Comparison of ENCODE assay signal across 2 cellular contexts in the genomic region with DNA sequence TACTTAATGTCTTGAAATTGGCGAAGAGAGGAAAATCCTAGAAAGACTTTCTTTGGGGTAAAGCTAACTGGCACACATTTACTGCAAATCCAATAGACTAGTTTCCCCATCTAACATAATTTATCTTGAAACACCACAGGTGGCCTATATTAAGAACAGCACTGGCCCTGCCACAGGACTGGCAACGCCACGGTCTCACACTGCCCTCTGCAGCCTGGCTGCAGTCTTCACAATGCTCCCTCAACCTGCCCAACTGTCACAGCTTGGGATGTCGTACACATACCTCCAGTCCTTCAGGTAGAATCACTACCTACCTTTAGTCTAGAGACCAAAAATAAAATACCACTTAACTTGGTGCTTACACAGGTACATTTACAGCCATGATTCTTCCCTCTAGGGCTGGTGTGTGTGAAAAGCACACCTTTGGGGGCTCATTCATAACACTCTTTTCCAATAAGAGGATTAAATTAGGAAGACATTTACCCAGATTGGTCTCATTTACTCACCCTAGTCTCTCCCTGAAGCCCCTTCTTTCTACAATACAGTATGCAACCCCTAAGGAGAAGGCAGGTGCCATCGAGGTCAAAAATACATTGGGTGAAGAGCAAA.
A peak's percentile ranks its signal among the peaks of the same experiment; 100 is the strongest.
TF ChIP-seq lines count a peak whose summit lies in the region.

No MANE protein-coding gene starts in this region.

TF ChIP-seq in SK-N-SH, 30 proteins besides CTCF, POLR2A, EP300 and RAD21 (continues in another document):
- no peak for TF ChIP-seq RXRA (IDR thresholded peaks at IDR 0.05; ENCODE audit: borderline replicate concordance, low read depth)
- TF ChIP-seq YY1 (IDR thresholded peaks at IDR 0.05; ENCODE audit: low read depth): no peak
- TF ChIP-seq, protein P1, sequence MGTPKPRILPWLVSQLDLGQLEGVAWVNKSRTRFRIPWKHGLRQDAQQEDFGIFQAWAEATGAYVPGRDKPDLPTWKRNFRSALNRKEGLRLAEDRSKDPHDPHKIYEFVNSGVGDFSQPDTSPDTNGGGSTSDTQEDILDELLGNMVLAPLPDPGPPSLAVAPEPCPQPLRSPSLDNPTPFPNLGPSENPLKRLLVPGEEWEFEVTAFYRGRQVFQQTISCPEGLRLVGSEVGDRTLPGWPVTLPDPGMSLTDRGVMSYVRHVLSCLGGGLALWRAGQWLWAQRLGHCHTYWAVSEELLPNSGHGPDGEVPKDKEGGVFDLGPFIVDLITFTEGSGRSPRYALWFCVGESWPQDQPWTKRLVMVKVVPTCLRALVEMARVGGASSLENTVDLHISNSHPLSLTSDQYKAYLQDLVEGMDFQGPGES (IDR thresholded peaks at IDR 0.05; ENCODE audit: low read depth, low read length): 0 out of 2 replicates have a peak, but pooled peaks have one; percentile 8
- no peak for TF ChIP-seq SIN3A (IDR thresholded peaks at IDR 0.05; ENCODE audit: borderline replicate concordance, low read depth, low read length)
- no peak for TF ChIP-seq FOXM1 (IDR thresholded peaks at IDR 0.05; ENCODE audit: low read depth)
- no peak for TF ChIP-seq MXI1 (IDR thresholded peaks at IDR 0.05; ENCODE audit: low read depth, low read length)
- TF ChIP-seq ZBTB33 (IDR thresholded peaks at IDR 0.05; ENCODE audit: borderline replicate concordance, low read depth): no peak
- no peak for TF ChIP-seq JUND (IDR thresholded peaks at IDR 0.05)
- TF ChIP-seq CHD2 (IDR thresholded peaks at IDR 0.05; ENCODE audit: low read length, partially characterized antibody): peak; percentile 71
- peak; percentile 72 for TF ChIP-seq GATA2 (CRISPR knock-in tag; IDR thresholded peaks at IDR 0.05)
- TF ChIP-seq RFX5 (IDR thresholded peaks at IDR 0.05; ENCODE audit: low read length): no peak
- TF ChIP-seq, protein P2, sequence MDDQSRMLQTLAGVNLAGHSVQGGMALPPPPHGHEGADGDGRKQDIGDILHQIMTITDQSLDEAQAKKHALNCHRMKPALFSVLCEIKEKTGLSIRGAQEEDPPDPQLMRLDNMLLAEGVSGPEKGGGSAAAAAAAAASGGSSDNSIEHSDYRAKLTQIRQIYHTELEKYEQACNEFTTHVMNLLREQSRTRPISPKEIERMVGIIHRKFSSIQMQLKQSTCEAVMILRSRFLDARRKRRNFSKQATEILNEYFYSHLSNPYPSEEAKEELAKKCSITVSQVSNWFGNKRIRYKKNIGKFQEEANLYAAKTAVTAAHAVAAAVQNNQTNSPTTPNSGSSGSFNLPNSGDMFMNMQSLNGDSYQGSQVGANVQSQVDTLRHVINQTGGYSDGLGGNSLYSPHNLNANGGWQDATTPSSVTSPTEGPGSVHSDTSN (IDR thresholded peaks at IDR 0.05): peak; percentile 81
- no peak for TF ChIP-seq TEAD4 (IDR thresholded peaks at IDR 0.05; ENCODE audit: borderline replicate concordance, insufficient read depth)
- no peak for TF ChIP-seq ELF1 (IDR thresholded peaks at IDR 0.05)
- TF ChIP-seq EZH2phosphoT487 (IDR thresholded peaks at IDR 0.05; ENCODE audit: borderline replicate concordance, low read depth): no peak
- TF ChIP-seq GABPA (IDR thresholded peaks at IDR 0.05; ENCODE audit: low read depth): no peak
- peak; percentile 93 for TF ChIP-seq TCF12 (IDR thresholded peaks at IDR 0.05)
- TF ChIP-seq NFIC (IDR thresholded peaks at IDR 0.05; ENCODE audit: borderline replicate concordance): no peak; the same call in 1 of the 2 replicates
- no peak for TF ChIP-seq USF2 (IDR thresholded peaks at IDR 0.05; ENCODE audit: borderline replicate concordance, low read depth, low read length)
- TF ChIP-seq RCOR1 (IDR thresholded peaks at IDR 0.05; ENCODE audit: low read length): peak; percentile 80
- no peak for TF ChIP-seq MEF2A (IDR thresholded peaks at IDR 0.05; ENCODE audit: borderline replicate concordance, low read depth)
- no peak for TF ChIP-seq REST (IDR thresholded peaks at IDR 0.05; ENCODE audit: low read depth, low read length)

TF ChIP-seq in endothelial cell of umbilical vein, 7 proteins besides CTCF, POLR2A, EP300 and RAD21:
- no peak for TF ChIP-seq MYC (IDR thresholded peaks at IDR 0.05; ENCODE audit: low read depth, low read length)
TF ChIP-seq in endothelial cell of umbilical vein: peak in this region for 0.
